Comparison of ENCODE assay signal across 1 cellular context in genomic region chr1:20308569-20308968, GRCh38.
TF ChIP-seq lines count a peak whose summit lies in the region.

No MANE protein-coding gene starts in this region.

TF ChIP-seq in SK-N-SH, 30 proteins besides CTCF, POLR2A, EP300 and RAD21 (continued from another document):
- TF ChIP-seq, protein P1, sequence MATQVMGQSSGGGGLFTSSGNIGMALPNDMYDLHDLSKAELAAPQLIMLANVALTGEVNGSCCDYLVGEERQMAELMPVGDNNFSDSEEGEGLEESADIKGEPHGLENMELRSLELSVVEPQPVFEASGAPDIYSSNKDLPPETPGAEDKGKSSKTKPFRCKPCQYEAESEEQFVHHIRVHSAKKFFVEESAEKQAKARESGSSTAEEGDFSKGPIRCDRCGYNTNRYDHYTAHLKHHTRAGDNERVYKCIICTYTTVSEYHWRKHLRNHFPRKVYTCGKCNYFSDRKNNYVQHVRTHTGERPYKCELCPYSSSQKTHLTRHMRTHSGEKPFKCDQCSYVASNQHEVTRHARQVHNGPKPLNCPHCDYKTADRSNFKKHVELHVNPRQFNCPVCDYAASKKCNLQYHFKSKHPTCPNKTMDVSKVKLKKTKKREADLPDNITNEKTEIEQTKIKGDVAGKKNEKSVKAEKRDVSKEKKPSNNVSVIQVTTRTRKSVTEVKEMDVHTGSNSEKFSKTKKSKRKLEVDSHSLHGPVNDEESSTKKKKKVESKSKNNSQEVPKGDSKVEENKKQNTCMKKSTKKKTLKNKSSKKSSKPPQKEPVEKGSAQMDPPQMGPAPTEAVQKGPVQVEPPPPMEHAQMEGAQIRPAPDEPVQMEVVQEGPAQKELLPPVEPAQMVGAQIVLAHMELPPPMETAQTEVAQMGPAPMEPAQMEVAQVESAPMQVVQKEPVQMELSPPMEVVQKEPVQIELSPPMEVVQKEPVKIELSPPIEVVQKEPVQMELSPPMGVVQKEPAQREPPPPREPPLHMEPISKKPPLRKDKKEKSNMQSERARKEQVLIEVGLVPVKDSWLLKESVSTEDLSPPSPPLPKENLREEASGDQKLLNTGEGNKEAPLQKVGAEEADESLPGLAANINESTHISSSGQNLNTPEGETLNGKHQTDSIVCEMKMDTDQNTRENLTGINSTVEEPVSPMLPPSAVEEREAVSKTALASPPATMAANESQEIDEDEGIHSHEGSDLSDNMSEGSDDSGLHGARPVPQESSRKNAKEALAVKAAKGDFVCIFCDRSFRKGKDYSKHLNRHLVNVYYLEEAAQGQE (IDR thresholded peaks at IDR 0.05; ENCODE audit: low read depth, low read length): no peak
- TF ChIP-seq MAX (IDR thresholded peaks at IDR 0.05; ENCODE audit: low read depth) (no peak), USF1 (IDR thresholded peaks at IDR 0.05; ENCODE audit: borderline replicate concordance, low read depth) (no peak), SIN3A (IDR thresholded peaks at IDR 0.05; ENCODE audit: borderline replicate concordance, low read depth, low read length) (no peak), RCOR1 (IDR thresholded peaks at IDR 0.05; ENCODE audit: low read length) (0 out of 2 replicates have a peak, but pooled peaks have one; percentile 46), MXI1 (IDR thresholded peaks at IDR 0.05; ENCODE audit: low read depth, low read length) (no peak), TEAD4 (IDR thresholded peaks at IDR 0.05; ENCODE audit: borderline replicate concordance, insufficient read depth) (no peak), GATA2 (CRISPR knock-in tag; IDR thresholded peaks at IDR 0.05) (peak; percentile 83), RXRA (IDR thresholded peaks at IDR 0.05; ENCODE audit: borderline replicate concordance, low read depth) (no peak)
